7 cellular contexts compared by ENCODE assay signal in genomic region chr9:14311940-14312572, GRCh38. TPM values are rescaled to one million over a fixed set of nuclear protein-coding genes. Genes with fewer than 3 reads are reported as not detected.
DNase-seq lines count a peak whose midpoint lies in the region; ATAC-seq and TF ChIP-seq lines count a peak whose summit lies in the region.

No MANE protein-coding gene starts in this region.

- peaks cover 24% of the 10 kb centered on the region for H4K20me1 ChIP-seq in PC-3 (ENCODE audit: low read length)

- CTCF ChIA-PET in PC-3 (lab: Charles Lee) = no interaction called here

- peak overlapping the region; percentile 92 for H3K4me2 ChIP-seq in PC-3 (ENCODE audit: low read length)

- peaks cover 28% of the 10 kb centered on the region for H3K4me1 ChIP-seq in PC-3 (ENCODE audit: insufficient read depth, low read length)
- no peaks in the 10 kb centered on the region for H3K4me1 ChIP-seq in colonic mucosa
- peaks cover 4 to 19% of the 10 kb centered on the region in 2 donors for H3K4me1 ChIP-seq in lung (ENCODE audit: control insufficient read depth in 2 of 2, insufficient read depth in 2 of 2, low read length in 2 of 2)
- H3K4me1 ChIP-seq in thyroid gland = peaks cover 4 to 11% of the 10 kb centered on the region in 2 donors

- H2AFZ ChIP-seq in PC-3 (ENCODE audit: low read length) = peak overlapping the region; percentile 61; the same call in 1 of the 2 replicates

- no peak for TF ChIP-seq CTCF in PC-3 (conservative IDR thresholded peaks at IDR 0.05; ENCODE audit: low read depth, low read length)
- no peak for TF ChIP-seq CTCF in colonic mucosa (IDR thresholded peaks at IDR 0.05)
- no peak for TF ChIP-seq CTCF in lung (IDR thresholded peaks at IDR 0.05; ENCODE audit: control extremely low read depth, extremely low read depth)
- no peak for TF ChIP-seq CTCF in thyroid gland (IDR thresholded peaks at IDR 0.05)

- no peaks in the 10 kb centered on the region for H3K9me2 ChIP-seq in PC-3 (replicated peaks; ENCODE audit: low read length)

- no peaks in the 10 kb centered on the region for H3F3A ChIP-seq in PC-3 (ENCODE audit: low read length, unreplicated experiment)

- no peak for TF ChIP-seq POLR2A in thyroid gland (IDR thresholded peaks at IDR 0.05)

- POLR2A ChIA-PET in PC-3 (lab: Charles Lee; ENCODE audit: unreplicated experiment) = interaction anchor here (0.7 kb wide), 1 partner anchor 97 kb away, joined by 3 read pairs; no protein-coding TSS in a partner anchor

- peaks cover 2% of the 10 kb centered on the region for H3K36me3 ChIP-seq in PC-3 (ENCODE audit: low read depth, low read length)
- no peaks in the 10 kb centered on the region for H3K36me3 ChIP-seq in colonic mucosa
- H3K36me3 ChIP-seq in lung (ENCODE audit: control insufficient read depth in 2 of 2, insufficient read depth in 2 of 2, low read length in 2 of 2) = peaks cover 0 to under 1% of the 10 kb centered on the region in 2 donors
- peaks cover under 1% of the 10 kb centered on the region in 2 donors for H3K36me3 ChIP-seq in thyroid gland

- H3K27me3 ChIP-seq in PC-3 (ENCODE audit: low read length) = no peaks in the 10 kb centered on the region
- H3K27me3 ChIP-seq in colonic mucosa = no peaks in the 10 kb centered on the region
- H3K27me3 ChIP-seq in lung (ENCODE audit: control insufficient read depth, insufficient read depth) = no peaks in the 10 kb centered on the region
- no peaks in the 10 kb centered on the region for H3K27me3 ChIP-seq in thyroid gland

- H3K4me3 ChIP-seq in PC-3 (ENCODE audit: low read length) = peak overlapping the region; percentile 93
- H3K4me3 ChIP-seq in colonic mucosa = peak overlapping the region; percentile 61
- H3K4me3 ChIP-seq in lung = peak overlapping the region; percentile 36
- peak overlapping the region; percentile 42 to 85 (median 72) for H3K4me3 ChIP-seq in thyroid gland (replicated peaks in 1 of 3)

- no peaks in the 10 kb centered on the region for H3K9me3 ChIP-seq in PC-3 (ENCODE audit: low read length)
- H3K9me3 ChIP-seq in colonic mucosa = no peaks in the 10 kb centered on the region
- peaks cover 0 to 2% of the 10 kb centered on the region in 2 donors for H3K9me3 ChIP-seq in lung (ENCODE audit: control insufficient read depth in 2 of 2, insufficient read depth in 1 of 2, low read length in 1 of 2)
- H3K9me3 ChIP-seq in thyroid gland = no peaks in the 10 kb centered on the region

- peak overlapping the region; percentile 83 for H3K27ac ChIP-seq in PC-3 (ENCODE audit: low read length)
- H3K27ac ChIP-seq in colonic mucosa = peak overlapping the region; percentile 93
- peak overlapping the region in 1 of 2 donors; percentile 100 for H3K27ac ChIP-seq in lung (ENCODE audit: low read depth in 1 of 2, low read length in 1 of 2)
- peak overlapping the region; percentile 98 to 100 (median 98) for H3K27ac ChIP-seq in thyroid gland

- no peak for ATAC-seq in PC-3
- ATAC-seq in lung (ENCODE audit: insufficient read depth, low FRiP score) = no peak

- H3K79me2 ChIP-seq in PC-3 (ENCODE audit: low read length) = peaks cover 69% of the 10 kb centered on the region

- no TSS peak for BruUV-seq in PC-3 (replicated peaks; lab: Mats Ljungman, UMichigan)

- DNase-seq in PC-3 = peak; percentile 51
- no peak for DNase-seq in colonic mucosa
- no peak for DNase-seq in lung (ENCODE audit: low spot score)
- no peak for DNase-seq in thyroid gland
- no peak for DNase-seq in NCI-H2029 treated with DMSO at 0.1 percent for 48 hours (lab: John Stamatoyannopoulos, UW)
- DNase-seq in activated gamma-delta T cell (lab: John Stamatoyannopoulos, UW) = no peak
- no peak for DNase-seq in SIG-M5 treated with dmso at 0.1 percent for 504 hours (lab: John Stamatoyannopoulos, UW; ENCODE audit: unreplicated experiment)

- H3K9ac ChIP-seq in PC-3 (ENCODE audit: low read length) (peak overlapping the region; percentile 95), colonic mucosa (ENCODE audit: low read depth in 2 of 2, low read length in 2 of 2) (peak overlapping the region in 1 of 2 donors; percentile 73)

- intact Hi-C loops in PC-3 (cut with micrococcal nuclease) (loop anchor here (5.0 to 10.0 kb wide), 3 partner anchors 135 to 277 kb away; no protein-coding TSS in a partner anchor), colonic mucosa (cut with DNase I) (loop anchor here (10.0 kb wide), 1 partner anchor 97 kb away; no protein-coding TSS in a partner anchor), thyroid gland (cut with DNase I) (loop anchor here (5.0 to 10.0 kb wide), 3 partner anchors 35 to 287 kb away; no protein-coding TSS in a partner anchor)

- WGBS in lung, 2 donors = 27 to 55% methylated on average over 6 of the region's 6 CpGs
- WGBS in thyroid gland, 2 donors = 32 to 59% methylated on average over 6 of the region's 6 CpGs

RNA-seq across cellular contexts. Expression of gene NFIB, which starts 1.9 kb away (rescaled TPM):
- total RNA-seq in PC-3 (2014; rRNA removed) = 18.6 and 25.3 TPM in 2 replicates
- 10 to 100 TPM; 53.0 to 54.0 TPM for total RNA-seq in colonic mucosa
- 100 to 1,000 TPM in 1 of 2 donors, 10 to 100 TPM in 1; 89.2 to 189 TPM for total RNA-seq in lung
- 10 to 100 TPM in 1 of 2 donors, 1 to 10 TPM in 1; 7.3 to 12.7 TPM for polyA plus RNA-seq in lung
- 100 to 1,000 TPM in 3 of 4 donors, 10 to 100 TPM in 1; 57.9 to 144 (median 125) TPM for total RNA-seq in thyroid gland

Comparison
In these comparisons a context has a peak if more than half of its experiments do, and no peak if none do; other contexts are left out.
1. H3K4me3 ChIP-seq: peak in every context shown above with its lines; median percentile 93 in PC-3; 72 in thyroid gland; 61 in colonic mucosa; 36 in lung.